In genomic region chr20:31722388-31723281, GRCh38 we compare ENCODE assay signal across 8 cellular contexts. TPM values are rescaled to one million over a fixed set of nuclear protein-coding genes. Genes with fewer than 3 reads are reported as not detected.
A peak's percentile ranks its signal among the peaks of the same experiment; 100 is the strongest.
DNase-seq lines count a peak whose midpoint lies in the region; ATAC-seq lines count a peak whose summit lies in the region.

TSS of gene BCL2L1 (minus strand) at chr20:31722868. CDS start at chr20:31722218, 650 bp downstream.

- ATAC-seq in HG03103 (IDR thresholded peaks at IDR 0.05; ENCODE audit: low read depth, unreplicated experiment) (peak; percentile 6), left lobe of liver (peak; percentile 69), HG02981 (IDR thresholded peaks at IDR 0.05; ENCODE audit: unreplicated experiment) (no peak)

- DNase-seq in GM03348 (ENCODE audit: low spot score) (peak; percentile 91), NCI-H524 (lab: John Stamatoyannopoulos, UW) (peak; percentile 87 to 88), dedifferentiated amniotic fluid mesenchymal stem cell (ENCODE audit: extremely low spot score) (peak; percentile 75), left lobe of liver (ENCODE audit: low spot score) (peak; percentile 88)
- DNase-seq in activated CD4-positive, alpha-beta T cell treated with anti-CD3 and anti-CD28 coated beads, Interleukin-2, amount 50 U/mL, for 1 hour = peak; percentile 57
- peak; percentile 87 for DNase-seq in stimulated activated CD4-positive, alpha-beta T cell treated with anti-CD3 and anti-CD28 coated beads, Interleukin-2, amount 100 ng/mL, for 4 hours (ENCODE audit: low read depth)

RNA-seq across cellular contexts. Expression of gene BCL2L1, which starts in this region (rescaled TPM):
- total RNA-seq in left lobe of liver = 35.0 TPM
